In the genomic region with DNA sequence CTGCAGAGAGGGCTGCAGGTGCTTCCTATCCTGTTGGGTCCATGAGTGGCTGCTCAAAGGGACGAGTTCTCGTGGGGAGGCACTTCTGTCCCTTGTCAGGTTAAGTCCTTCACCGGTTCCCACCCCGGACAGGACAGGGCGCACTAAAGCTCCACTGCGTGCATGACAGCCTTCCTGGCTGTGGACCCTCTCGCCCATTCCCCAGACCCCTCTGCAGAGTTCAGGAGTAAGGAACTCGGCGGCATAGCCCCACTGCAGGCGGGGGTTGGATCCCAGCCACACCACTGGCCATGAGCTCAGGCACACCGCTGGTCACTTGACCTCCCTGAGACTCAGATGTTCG, we compare ENCODE assay signal across 15 cellular contexts.
DNase-seq lines count a peak whose midpoint lies in the region; ATAC-seq and TF ChIP-seq lines count a peak whose summit lies in the region.
"Had no signal": no experiment of that assay in that cellular context is flagged by ENCODE, and none has a peak within 500 bp of the region (broad histone marks: within the 10 kb centered on the region; RNA-seq: fewer than 3 reads in every experiment).

No MANE protein-coding gene starts in this region.

- peaks cover 25% of the 10 kb centered on the region for H3K36me3 ChIP-seq in OCI-LY3 (replicated peaks; ENCODE audit: low read depth, low read length)
- no peaks in the 10 kb centered on the region for H3K36me3 ChIP-seq in mucosa of rectum (ENCODE audit: control insufficient read depth in 2 of 2, insufficient read depth in 2 of 2, low read length in 2 of 2)
- H3K36me3 ChIP-seq in transverse colon, result no peaks in the 10 kb centered on the region
- H3K36me3 ChIP-seq: colonic mucosa had no signal

- H3K27me3 ChIP-seq in OCI-LY3 (ENCODE audit: low read depth, low read length) (no peaks in the 10 kb centered on the region), mucosa of rectum (ENCODE audit: control insufficient read depth in 2 of 2, insufficient read depth in 2 of 2, low read length in 2 of 2) (no peaks in the 10 kb centered on the region), transverse colon (no peaks in the 10 kb centered on the region)
- H3K27me3 ChIP-seq: colonic mucosa had no signal

- H3K9ac ChIP-seq in OCI-LY3 (ENCODE audit: low read length), result peak overlapping the region; percentile 64
- no peak overlapping the region for H3K9ac ChIP-seq in mucosa of rectum (ENCODE audit: low read depth in 1 of 2, low read length in 2 of 2)

- no peak for TF ChIP-seq EP300 in transverse colon (IDR thresholded peaks at IDR 0.05; ENCODE audit: low read depth)

- no peaks in the 10 kb centered on the region for H3K79me2 ChIP-seq in OCI-LY3 (ENCODE audit: low read length)

- DNase-seq in transverse colon, result no peak
- DNase-seq in stimulated activated CD4-positive, alpha-beta T cell treated with anti-CD3 and anti-CD28 coated beads, Interleukin-2, amount 100 ng/mL, for 48 hours, result no peak
- DNase-seq in cerebellar cortex (ENCODE audit: low spot score), result no peak
- DNase-seq: activated naive CD4-positive, alpha-beta T cell treated with anti-CD3 and anti-CD28 coated beads, Interleukin-2, amount 50 U/mL, for 16 hours; activated T-cell treated with anti-CD3 and anti-CD28 coated beads, Interleukin-2, amount 50 U/mL, for 48 hours; DMS79 treated with DMSO at 0.1 percent for 48 hours; NCI-H1105 treated with DMSO at 0.1 percent for 48 hours; NCI-H2107; NCI-H524 had no signal

- TF ChIP-seq CTCF in OCI-LY3 (IDR thresholded peaks at IDR 0.05; ENCODE audit: low read depth, low read length) (no peak), transverse colon (IDR thresholded peaks at IDR 0.05) (no peak)

- whole genome bisulfite sequencing in transverse colon (ENCODE audit: low coverage in 1 of 2), 2 donors, result 84% methylated on average over 12 of the region's 12 CpGs; no CpG with 5 or more reads in 1 of the 2 donors

- peaks cover 62% of the 10 kb centered on the region for H3K4me1 ChIP-seq in OCI-LY3 (ENCODE audit: low read length)
- peaks cover 14 to 30% of the 10 kb centered on the region in 2 donors for H3K4me1 ChIP-seq in mucosa of rectum (ENCODE audit: control insufficient read depth in 2 of 2, insufficient read depth in 2 of 2, low read length in 2 of 2)
- peaks cover 0 to 29% (median 12%) of the 10 kb centered on the region in 4 donors for H3K4me1 ChIP-seq in transverse colon
- H3K4me1 ChIP-seq: colonic mucosa had no signal

- peak overlapping the region; percentile 98 for H3K27ac ChIP-seq in OCI-LY3 (ENCODE audit: low read length)
- peak overlapping the region; percentile 43 for H3K27ac ChIP-seq in cingulate gyrus (ENCODE audit: low read depth, low read length)
- peak overlapping the region; percentile 39 to 72 for H3K27ac ChIP-seq in mucosa of rectum (ENCODE audit: low read depth in 2 of 2, low read length in 2 of 2)
- peak overlapping the region in 3 of 4 donors; percentile 4 to 54 (median 41) for H3K27ac ChIP-seq in transverse colon

- no peaks in the 10 kb centered on the region for H4K20me1 ChIP-seq in OCI-LY3 (ENCODE audit: insufficient read depth, low read length)

- intact Hi-C loops in transverse colon (cut with DNase I; ENCODE audit: low total_unique reads), result no loop called here

- ATAC-seq in HG03571 (IDR thresholded peaks at IDR 0.05; ENCODE audit: unreplicated experiment), result no peak
- ATAC-seq: activated CD4-positive, CD25-positive, alpha-beta regulatory T cell treated with anti-CD3 and anti-CD28 coated beads, Interleukin-2, amount 50 U/mL, for 24 hours had no signal

- in situ Hi-C loops in transverse colon (cut with MboI; ENCODE audit: low pct_ligation_motif_present in 1 of 4, low pct_unique_long_range_greater_than_20kb in 1 of 4, low sequenced_read_pairs in 3 of 4), result no loop called here

- H3K4me2 ChIP-seq in OCI-LY3 (ENCODE audit: low read length), result peak overlapping the region; percentile 47

- H2AFZ ChIP-seq in OCI-LY3 (ENCODE audit: low read depth, low read length), result no peak overlapping the region

- TF ChIP-seq POLR2A in transverse colon (IDR thresholded peaks at IDR 0.05), result no peak

- no peak overlapping the region for H3K4me3 ChIP-seq in OCI-LY3 (ENCODE audit: low read length)
- H3K4me3 ChIP-seq in mucosa of rectum (ENCODE audit: low read length in 2 of 2), result no peak overlapping the region
- H3K4me3 ChIP-seq in transverse colon, result no peak overlapping the region
- H3K4me3 ChIP-seq: colonic mucosa had no signal

- H3K9me3 ChIP-seq in OCI-LY3 (ENCODE audit: insufficient read depth, low read length) (peaks cover 11% of the 10 kb centered on the region), mucosa of rectum (ENCODE audit: control insufficient read depth in 2 of 2, low read length in 2 of 2) (peaks cover 0 to 6% of the 10 kb centered on the region in 2 donors), transverse colon (peaks cover 0 to 8% of the 10 kb centered on the region in 2 donors)
- H3K9me3 ChIP-seq: colonic mucosa had no signal

Comparison
In these comparisons a context has a peak if more than half of its experiments do, and no peak if none do; other contexts are left out.
1. H3K27ac ChIP-seq: peak in every context shown above with its lines; median percentile 98 in OCI-LY3; 56 in mucosa of rectum; 43 in cingulate gyrus; 41 in transverse colon.